ENCODE assay signal across 25 cellular contexts in the genomic region with DNA sequence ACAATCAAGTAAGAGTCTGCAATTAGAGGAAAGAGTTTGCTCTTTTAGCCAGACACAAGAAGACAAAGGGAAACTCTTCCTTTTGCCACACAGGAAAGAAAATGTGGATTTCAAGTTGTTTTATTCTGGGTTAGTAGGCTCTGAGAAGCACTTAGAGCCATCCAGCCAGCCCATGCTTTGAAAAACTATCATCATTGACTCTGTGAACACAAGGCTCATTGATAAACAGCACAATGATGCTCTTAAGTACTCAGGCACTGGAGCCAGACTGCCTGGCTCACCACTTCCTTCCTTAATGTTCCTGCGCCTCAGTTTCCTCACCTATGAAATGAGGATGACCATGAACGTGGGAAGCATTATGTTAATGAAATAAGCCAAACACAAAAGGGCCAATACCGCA.
"Had no signal": no experiment of that assay in that cellular context is flagged by ENCODE, and none has a peak within 500 bp of the region (broad histone marks: within the 10 kb centered on the region; RNA-seq: fewer than 3 reads in every experiment).

No MANE protein-coding gene starts in this region.

- H3K27me3 Mint-ChIP-seq: activated CD4-positive, alpha-beta T cell treated with anti-CD3 and anti-CD28 coated beads, Interleukin-2, amount 10 ng/mL, durations not matched to agents 24 days and 14 days; naive thymus-derived CD4-positive, alpha-beta T cell had no signal

- H3K4me1 ChIP-seq: adrenal gland, gastroesophageal sphincter, prostate gland, right atrium auricular region, thyroid gland had no signal

- H3K27ac ChIP-seq: adrenal gland, ascending aorta, brain microvascular endothelial cell, esophagus muscularis mucosa, gastroesophageal sphincter, heart left ventricle, prostate gland, right atrium auricular region, thyroid gland had no signal

- H3K4me3 Mint-ChIP-seq: activated CD4-positive, alpha-beta T cell treated with anti-CD3 and anti-CD28 coated beads, Interleukin-2, amount 10 ng/mL, durations not matched to agents 24 days and 14 days; activated CD8-positive, alpha-beta memory T cell treated with anti-CD3 and anti-CD28 coated beads, Interleukin-2, amount 10 ng/mL, durations not matched to agents 7 days and 5 days; activated CD8-positive, alpha-beta T cell treated with anti-CD3 and anti-CD28 coated beads for 36 hours; activated naive CD8-positive, alpha-beta T cell; activated T-helper 1 cell treated with anti-CD3 and anti-CD28 coated beads, Interleukin-12 subunit alpha, Interleukin-12 subunit beta, Interleukin-2, Interleukin-4 antibody, amounts not matched to agents 30 ng/mL and 10 ng/mL and 1 ng/mL, durations not matched to agents 14 hours and 24 hours and 36 hours; memory B cell; naive thymus-derived CD4-positive, alpha-beta T cell; stimulated activated naive CD8-positive, alpha-beta T cell treated with anti-CD3 and anti-CD28 coated beads, Interleukin-15, Interleukin-2, amounts not matched to agents 100 ng/mL and 50 ng/mL, for 24 hours had no signal

- H3K9me3 Mint-ChIP-seq: activated CD8-positive, alpha-beta T cell treated with anti-CD3 and anti-CD28 coated beads for 36 hours; activated T-helper 1 cell treated with anti-CD3 and anti-CD28 coated beads, Interleukin-12 subunit alpha, Interleukin-12 subunit beta, Interleukin-2, Interleukin-4 antibody, amounts not matched to agents 30 ng/mL and 10 ng/mL and 1 ng/mL, durations not matched to agents 14 hours and 24 hours and 36 hours; memory B cell; stimulated activated naive CD8-positive, alpha-beta T cell treated with anti-CD3 and anti-CD28 coated beads, Interleukin-15, Interleukin-2, amounts not matched to agents 100 ng/mL and 50 ng/mL, for 24 hours had no signal

- ATAC-seq: activated CD4-positive, CD25-positive, alpha-beta regulatory T cell treated with anti-CD3 and anti-CD28 coated beads, Interleukin-2, amount 50 U/mL, for 24 hours; activated CD8-positive, alpha-beta memory T cell treated with anti-CD3 and anti-CD28 coated beads, Interleukin-2, amount 10 ng/mL, durations not matched to agents 7 days and 5 days; activated CD8-positive, alpha-beta T cell treated with anti-CD3 and anti-CD28 coated beads for 36 hours; gastroesophageal sphincter; heart left ventricle; left ventricle myocardium superior; naive thymus-derived CD4-positive, alpha-beta T cell had no signal

- FAIRE-seq: endothelial cell of umbilical vein, islet of Langerhans had no signal

- H3K4me3 ChIP-seq: adrenal gland, ascending aorta, esophagus muscularis mucosa, gastroesophageal sphincter, heart left ventricle, prostate gland, right atrium auricular region, thyroid gland had no signal

- DNase-seq: activated CD4-positive, alpha-beta T cell treated with anti-CD3 and anti-CD28 coated beads, Interleukin-2, amount 10 ng/mL, durations not matched to agents 24 days and 14 days; activated CD8-positive, alpha-beta memory T cell treated with anti-CD3 and anti-CD28 coated beads, Interleukin-2, amount 10 ng/mL, durations not matched to agents 7 days and 5 days; activated CD8-positive, alpha-beta T cell treated with anti-CD3 and anti-CD28 coated beads for 36 hours; activated gamma-delta T cell treated with Interleukin-2 at 50 U/mL for 16 hours; activated T-cell treated with anti-CD3 and anti-CD28 coated beads for 4 hours; adrenal gland; brain microvascular endothelial cell; effector memory CD4-positive, alpha-beta T cell; heart left ventricle; left ventricle myocardium superior; naive thymus-derived CD4-positive, alpha-beta T cell; stimulated activated CD4-positive, alpha-beta T cell treated with anti-CD3 and anti-CD28 coated beads, Interleukin-4, amount 100 ng/mL, for 24 hours; thyroid gland had no signal

- H3K4me1 Mint-ChIP-seq: activated CD4-positive, alpha-beta T cell treated with anti-CD3 and anti-CD28 coated beads, Interleukin-2, amount 10 ng/mL, durations not matched to agents 24 days and 14 days; activated CD8-positive, alpha-beta memory T cell treated with anti-CD3 and anti-CD28 coated beads, Interleukin-2, amount 10 ng/mL, durations not matched to agents 7 days and 5 days; naive thymus-derived CD4-positive, alpha-beta T cell had no signal

- H3K27me3 ChIP-seq: adrenal gland, ascending aorta, brain microvascular endothelial cell, esophagus muscularis mucosa, gastroesophageal sphincter, heart left ventricle, right atrium auricular region, thyroid gland had no signal

- H3K36me3 ChIP-seq: adrenal gland, ascending aorta, brain microvascular endothelial cell, esophagus muscularis mucosa, gastroesophageal sphincter, heart left ventricle, prostate gland, right atrium auricular region, thyroid gland had no signal

- H3K27ac Mint-ChIP-seq: activated CD4-positive, alpha-beta T cell treated with anti-CD3 and anti-CD28 coated beads, Interleukin-2, amount 10 ng/mL, durations not matched to agents 24 days and 14 days; activated CD8-positive, alpha-beta memory T cell treated with anti-CD3 and anti-CD28 coated beads, Interleukin-2, amount 10 ng/mL, durations not matched to agents 7 days and 5 days; activated CD8-positive, alpha-beta T cell treated with anti-CD3 and anti-CD28 coated beads for 36 hours; activated naive CD8-positive, alpha-beta T cell; activated T-helper 1 cell treated with anti-CD3 and anti-CD28 coated beads, Interleukin-12 subunit alpha, Interleukin-12 subunit beta, Interleukin-2, Interleukin-4 antibody, amounts not matched to agents 30 ng/mL and 10 ng/mL and 1 ng/mL, durations not matched to agents 14 hours and 24 hours and 36 hours; memory B cell; naive thymus-derived CD4-positive, alpha-beta T cell; stimulated activated naive CD8-positive, alpha-beta T cell treated with anti-CD3 and anti-CD28 coated beads, Interleukin-15, Interleukin-2, amounts not matched to agents 100 ng/mL and 50 ng/mL, for 24 hours had no signal

- H3K36me3 Mint-ChIP-seq: activated CD8-positive, alpha-beta memory T cell treated with anti-CD3 and anti-CD28 coated beads, Interleukin-2, amount 10 ng/mL, durations not matched to agents 7 days and 5 days; activated naive CD8-positive, alpha-beta T cell; memory B cell had no signal

- H3K9me3 ChIP-seq: adrenal gland, ascending aorta, esophagus muscularis mucosa, gastroesophageal sphincter, prostate gland, right atrium auricular region, thyroid gland had no signal
